ENCODE assay signal across 11 cellular contexts in the genomic region with DNA sequence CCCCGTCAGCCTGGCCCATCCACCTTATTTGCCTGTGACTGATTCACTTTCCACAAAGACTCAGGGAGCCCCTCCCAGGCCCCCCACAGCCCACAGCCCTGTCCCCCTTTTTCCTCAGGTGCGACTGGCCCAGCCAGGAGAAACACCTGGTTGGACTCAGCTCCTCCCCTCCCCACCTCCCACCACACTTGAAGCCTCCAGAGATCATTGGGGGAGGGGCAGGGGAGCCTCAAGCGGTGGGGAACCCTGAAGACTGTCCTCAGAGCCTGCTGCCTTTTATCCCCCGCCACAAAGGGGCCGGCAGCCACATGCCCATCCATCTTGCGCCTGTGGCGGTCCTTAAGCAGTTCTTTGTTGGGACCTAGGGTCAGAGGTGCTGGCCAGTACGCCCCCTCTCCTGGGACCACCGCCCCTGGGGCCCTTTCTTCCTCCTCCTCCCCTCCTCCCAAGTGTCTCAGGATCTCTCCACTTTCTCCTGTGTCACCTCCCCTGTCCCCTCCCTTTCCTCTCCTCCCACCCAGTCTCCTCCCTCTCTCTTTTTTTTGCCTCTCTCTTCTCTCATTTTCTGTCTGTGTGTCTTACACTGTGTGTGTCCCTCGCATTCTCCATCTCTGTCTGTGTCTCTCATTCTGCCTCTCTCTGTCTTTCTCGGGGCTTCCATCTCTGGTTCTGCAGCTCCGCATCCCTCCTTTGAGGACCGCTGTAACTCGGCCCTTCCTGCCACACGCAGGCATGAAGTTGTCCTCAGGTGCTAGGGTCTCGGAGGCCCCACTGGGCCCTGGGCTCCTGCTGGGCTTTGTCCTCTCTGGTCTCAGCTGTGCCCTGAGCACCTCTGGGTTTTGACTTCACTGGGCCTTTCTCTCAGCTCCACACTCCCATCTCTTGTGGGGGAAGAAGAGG. TPM values are rescaled to one million over a fixed set of nuclear protein-coding genes. Genes with fewer than 3 reads are reported as not detected.
DNase-seq lines count a peak whose midpoint lies in the region; ATAC-seq, FAIRE-seq and TF ChIP-seq lines count a peak whose summit lies in the region.
"Had no signal": no experiment of that assay in that cellular context is flagged by ENCODE, and none has a peak within 500 bp of the region (broad histone marks: within the 10 kb centered on the region; RNA-seq: fewer than 3 reads in every experiment).

No MANE protein-coding gene starts in this region.

- H3K9me1 ChIP-seq in keratinocyte (ENCODE audit: control insufficient read depth, extremely low read depth, insufficient read depth, low read length) = no peaks in the 10 kb centered on the region

- ATAC-seq in T-helper 17 cell = peak; percentile 21
- ATAC-seq in HG02970 (IDR thresholded peaks at IDR 0.05; ENCODE audit: low FRiP score, unreplicated experiment) = no peak
- ATAC-seq: natural killer cell treated with Interleukin-12 subunit alpha and Interleukin-12 subunit beta and Interleukin-15 and Interleukin-18, amount 100 ng/mL, for 72 hours had no signal

- no peak overlapping the region for H3K27ac Mint-ChIP-seq in T-helper 17 cell
- H3K27ac Mint-ChIP-seq: activated CD4-positive, alpha-beta memory T cell treated with anti-CD3 and anti-CD28 coated beads for 36 hours had no signal

- H3K4me1 ChIP-seq in HUES64 (ENCODE audit: insufficient read depth, low read length) = peaks cover 52% of the 10 kb centered on the region
- H3K4me1 ChIP-seq in keratinocyte (ENCODE audit: control insufficient read depth, extremely low read depth, insufficient read depth, low read length) = peaks cover 46% of the 10 kb centered on the region

- H3K9ac ChIP-seq in HUES64 (ENCODE audit: low read depth, low read length) = peak overlapping the region; percentile 59
- H3K9ac ChIP-seq in keratinocyte (ENCODE audit: control insufficient read depth, extremely low read depth, insufficient read depth, low read length) = no peak overlapping the region

- WGBS in HUES64 = 6% methylated on average over 16 of the region's 16 CpGs

- H3K27ac ChIP-seq in C4-2B = peak overlapping the region; percentile 76
- H3K27ac ChIP-seq in HUES64 (ENCODE audit: low read depth, low read length) = peak overlapping the region; percentile 92
- no peak overlapping the region for H3K27ac ChIP-seq in keratinocyte (ENCODE audit: control insufficient read depth, insufficient read depth, low read length)

- no peak overlapping the region for H2AFZ ChIP-seq in keratinocyte (ENCODE audit: control insufficient read depth, low read length)

- no peak for TF ChIP-seq POLR2A in GM12891 (IDR thresholded peaks at IDR 0.05; ENCODE audit: low read depth, low read length)

- no peak for FAIRE-seq in keratinocyte (lab: Jason Lieb, UNC)
- FAIRE-seq in HTR-8/SVneo (lab: Jason Lieb, UNC) = no peak
- no peak for FAIRE-seq in GM12891 (lab: Jason Lieb, UNC)

- no peaks in the 10 kb centered on the region for H4K20me1 ChIP-seq in keratinocyte (ENCODE audit: control insufficient read depth, extremely low read depth, insufficient read depth, low read length)

- dilution Hi-C loops in keratinocyte (cut with MboI; ENCODE audit: extremely low pct_ligation_motif_present, low sequenced_read_pairs) = no loop called here

- H3K36me3 Mint-ChIP-seq in T-helper 17 cell (ENCODE audit: low read depth) = peaks cover 24% of the 10 kb centered on the region
- H3K36me3 Mint-ChIP-seq: activated CD4-positive, alpha-beta memory T cell treated with anti-CD3 and anti-CD28 coated beads for 36 hours; natural killer cell treated with Interleukin-12 subunit alpha and Interleukin-12 subunit beta and Interleukin-15 and Interleukin-18, amount 100 ng/mL, for 72 hours had no signal

- H3K9me3 ChIP-seq in HUES64 (ENCODE audit: insufficient read depth, low read depth, low read length) (no peaks in the 10 kb centered on the region), T-helper 17 cell (ENCODE audit: control insufficient read depth, low read length, poor library complexity, severe bottlenecking) (no peaks in the 10 kb centered on the region), keratinocyte (ENCODE audit: control insufficient read depth, low read depth, low read length) (no peaks in the 10 kb centered on the region)

- H3K27me3 ChIP-seq in HUES64 (ENCODE audit: insufficient read depth, low read length) (no peaks in the 10 kb centered on the region; the same call in 1 of the 2 replicates), keratinocyte (ENCODE audit: control insufficient read depth, extremely low read depth, insufficient read depth, low read length) (no peaks in the 10 kb centered on the region)

- H3K36me3 ChIP-seq in HUES64 (ENCODE audit: insufficient read depth, low read length) = peaks cover 5% of the 10 kb centered on the region; the same call in 1 of the 2 replicates
- H3K36me3 ChIP-seq in keratinocyte (ENCODE audit: control insufficient read depth in 2 of 2, extremely low read depth in 1 of 2, insufficient read depth in 2 of 2, low read length in 2 of 2) = no peaks in the 10 kb centered on the region

- peak overlapping the region; percentile 41 for H3K4me3 ChIP-seq in HUES64 (ENCODE audit: low read length)
- H3K4me3 ChIP-seq in keratinocyte (ENCODE audit: control insufficient read depth in 2 of 3, extremely low read depth in 1 of 3, insufficient read depth in 2 of 3, low read depth in 1 of 3, low read length in 3 of 3) = no peak overlapping the region

- DNase-seq in T-helper 17 cell (no peak), keratinocyte (ENCODE audit: low read depth, low spot score) (no peak), anterior cingulate cortex (lab: John Stamatoyannopoulos, UW) (no peak), HTR-8/SVneo (ENCODE audit: insufficient read length, low spot score) (no peak), GM12891 (ENCODE audit: insufficient read length, low spot score) (no peak)
- DNase-seq: activated CD4-positive, alpha-beta memory T cell treated with anti-CD3 and anti-CD28 coated beads for 36 hours; NCI-H2081 had no signal

- H3K4me3 Mint-ChIP-seq in T-helper 17 cell = peak overlapping the region; percentile 71
- H3K4me3 Mint-ChIP-seq: activated CD4-positive, alpha-beta memory T cell treated with anti-CD3 and anti-CD28 coated beads for 36 hours; natural killer cell treated with Interleukin-12 subunit alpha and Interleukin-12 subunit beta and Interleukin-15 and Interleukin-18, amount 100 ng/mL, for 72 hours had no signal

- TF ChIP-seq CTCF in C4-2B (conservative IDR thresholded peaks at IDR 0.05) (no peak), keratinocyte (optimal IDR thresholded peaks at IDR 0.05 in 1 of 3, IDR thresholded peaks at IDR 0.05 in 1 of 3, conservative IDR thresholded peaks at IDR 0.05 in 1 of 3; ENCODE audit: extremely low read depth in 1 of 3, insufficient read depth in 2 of 3, low read length in 3 of 3) (no peak)

- H3K4me1 Mint-ChIP-seq in T-helper 17 cell = peaks cover 29% of the 10 kb centered on the region

- H3K27me3 Mint-ChIP-seq in T-helper 17 cell = peaks cover 81% of the 10 kb centered on the region

- no peaks in the 10 kb centered on the region for H3K79me2 ChIP-seq in keratinocyte (ENCODE audit: control insufficient read depth, insufficient read depth, low read length)

- H3K4me2 ChIP-seq in keratinocyte (ENCODE audit: control insufficient read depth, extremely low read depth, insufficient read depth, low read depth, low read length) = peak overlapping the region; percentile 15

RNA-seq across cellular contexts. Expression of gene CRABP2, which starts 12.2 kb away (rescaled TPM):
- 229 TPM for polyA plus RNA-seq in HUES64 (2013, experiment 1 of 2)
- 318 TPM for polyA plus RNA-seq in HUES64 (2013, experiment 2 of 2)
- 1 to 10 TPM; 1.5 to 4.5 TPM for total RNA-seq in T-helper 17 cell
- polyA plus RNA-seq in keratinocyte = 6.5 to 12.7 TPM (median 8.4 TPM) in 3 replicates
- 187 TPM for polyA plus RNA-seq in keratinocyte (2011; ENCODE audit: low read depth)
- polyA plus RNA-seq in keratinocyte (2011; cell fraction: cytosol; rRNA removed) = 13.3 and 19.3 TPM in 2 replicates
- polyA plus RNA-seq in keratinocyte (2011; cell fraction: nucleus; rRNA removed) = 17.4 and 17.6 TPM in 2 replicates
- 13.0 and 332 TPM in 2 replicates for polyA plus RNA-seq in keratinocyte (2012; ENCODE audit: low replicate concordance)
- polyA minus RNA-seq in keratinocyte = 1.8 to 4.4 TPM (median 2.8 TPM) in 3 replicates
- polyA minus RNA-seq in keratinocyte (2011; cell fraction: cytosol; rRNA and poly(A)+ RNA removed) = 10.4 TPM
- polyA minus RNA-seq in keratinocyte (2011; cell fraction: nucleus; rRNA and poly(A)+ RNA removed) = 1.1 and 1.5 TPM in 2 replicates
- polyA plus RNA-seq in GM12891 (2012; ENCODE audit: low read depth, missing spikeins) = 0.18 TPM

RNA-seq across cellular contexts. Expression of gene NES, which starts 16.0 kb away (rescaled TPM):
- 116 TPM for polyA plus RNA-seq in HUES64 (2013, experiment 1 of 2)
- 122 TPM for polyA plus RNA-seq in HUES64 (2013, experiment 2 of 2)
- not detected for total RNA-seq in T-helper 17 cell
- polyA plus RNA-seq in keratinocyte = 0.01 TPM in 2 of 3 replicates, not detected in the other
- polyA plus RNA-seq in keratinocyte (2011; ENCODE audit: low read depth) = 0.26 TPM
- 0.03 TPM in 1 of 2 replicates, not detected in the other for polyA plus RNA-seq in keratinocyte (2011; cell fraction: cytosol; rRNA removed)
- polyA plus RNA-seq in keratinocyte (2011; cell fraction: nucleus; rRNA removed) = 0.03 TPM in 2 replicates
- polyA plus RNA-seq in keratinocyte (2012; ENCODE audit: low replicate concordance) = 0.11 and 0.17 TPM in 2 replicates
- polyA minus RNA-seq in keratinocyte = 0.20 TPM in 1 of 3 replicates, not detected in the others
- not detected for polyA minus RNA-seq in keratinocyte (2011; cell fraction: cytosol; rRNA and poly(A)+ RNA removed)
- not detected in 2 replicates for polyA minus RNA-seq in keratinocyte (2011; cell fraction: nucleus; rRNA and poly(A)+ RNA removed)
- polyA plus RNA-seq in GM12891 (2012; ENCODE audit: low read depth, missing spikeins) = 0.01 TPM
- total RNA-seq: natural killer cell treated with Interleukin-12 subunit alpha and Interleukin-12 subunit beta and Interleukin-15 and Interleukin-18, amount 100 ng/mL, for 72 hours had no signal

RNA-seq across cellular contexts. Expression of gene METTL25B, which starts 35.1 kb away (rescaled TPM):
- 15.7 TPM for polyA plus RNA-seq in HUES64 (2013, experiment 1 of 2)
- 22.1 TPM for polyA plus RNA-seq in HUES64 (2013, experiment 2 of 2)
- 10 to 100 TPM; 13.1 to 21.6 TPM for total RNA-seq in T-helper 17 cell
- polyA plus RNA-seq in keratinocyte = 6.0 to 10.7 TPM (median 6.3 TPM) in 3 replicates
- polyA plus RNA-seq in keratinocyte (2011; ENCODE audit: low read depth) = 29.2 TPM
- 3.5 and 4.8 TPM in 2 replicates for polyA plus RNA-seq in keratinocyte (2011; cell fraction: cytosol; rRNA removed)
- 18.7 and 19.7 TPM in 2 replicates for polyA plus RNA-seq in keratinocyte (2011; cell fraction: nucleus; rRNA removed)
- 10.8 and 31.9 TPM in 2 replicates for polyA plus RNA-seq in keratinocyte (2012; ENCODE audit: low replicate concordance)
- 4.8 to 11.0 TPM (median 7.8 TPM) in 3 replicates for polyA minus RNA-seq in keratinocyte
- 8.4 TPM for polyA minus RNA-seq in keratinocyte (2011; cell fraction: cytosol; rRNA and poly(A)+ RNA removed)
- polyA minus RNA-seq in keratinocyte (2011; cell fraction: nucleus; rRNA and poly(A)+ RNA removed) = 7.8 and 10.3 TPM in 2 replicates
- 17.7 TPM for polyA plus RNA-seq in GM12891 (2012; ENCODE audit: low read depth, missing spikeins)

RNA-seq across cellular contexts. Expression of gene ISG20L2, which starts 35.4 kb away (rescaled TPM):
- polyA plus RNA-seq in HUES64 (2013, experiment 1 of 2) = 44.6 TPM
- polyA plus RNA-seq in HUES64 (2013, experiment 2 of 2) = 37.2 TPM
- total RNA-seq in T-helper 17 cell = 10 to 100 TPM; 41.4 to 54.2 TPM
- polyA plus RNA-seq in keratinocyte = 48.1 to 56.6 TPM (median 48.6 TPM) in 3 replicates
- polyA plus RNA-seq in keratinocyte (2011; ENCODE audit: low read depth) = 19.9 TPM
- polyA plus RNA-seq in keratinocyte (2011; cell fraction: cytosol; rRNA removed) = 44.2 and 61.0 TPM in 2 replicates
- polyA plus RNA-seq in keratinocyte (2011; cell fraction: nucleus; rRNA removed) = 44.3 and 44.4 TPM in 2 replicates
- 20.2 and 33.8 TPM in 2 replicates for polyA plus RNA-seq in keratinocyte (2012; ENCODE audit: low replicate concordance)
- 47.8 to 55.4 TPM (median 54.2 TPM) in 3 replicates for polyA minus RNA-seq in keratinocyte
- 25.9 TPM for polyA minus RNA-seq in keratinocyte (2011; cell fraction: cytosol; rRNA and poly(A)+ RNA removed)
- 18.7 and 32.7 TPM in 2 replicates for polyA minus RNA-seq in keratinocyte (2011; cell fraction: nucleus; rRNA and poly(A)+ RNA removed)
- 20.5 TPM for polyA plus RNA-seq in GM12891 (2012; ENCODE audit: low read depth, missing spikeins)

RNA-seq across cellular contexts. Expression of gene MRPL24, which starts 47.7 kb away (rescaled TPM):
- polyA plus RNA-seq in HUES64 (2013, experiment 1 of 2) = 28.7 TPM
- polyA plus RNA-seq in HUES64 (2013, experiment 2 of 2) = 31.2 TPM
- total RNA-seq in T-helper 17 cell = 10 to 100 TPM; 18.7 to 25.1 TPM
- polyA plus RNA-seq in keratinocyte = 111 to 157 TPM (median 122 TPM) in 3 replicates
- polyA plus RNA-seq in keratinocyte (2011; ENCODE audit: low read depth) = 31.8 TPM
- polyA plus RNA-seq in keratinocyte (2011; cell fraction: cytosol; rRNA removed) = 112 and 122 TPM in 2 replicates
- 91.7 and 94.5 TPM in 2 replicates for polyA plus RNA-seq in keratinocyte (2011; cell fraction: nucleus; rRNA removed)
- 101 and 133 TPM in 2 replicates for polyA plus RNA-seq in keratinocyte (2012; ENCODE audit: low replicate concordance)
- polyA minus RNA-seq in keratinocyte = 39.4 to 55.6 TPM (median 50.9 TPM) in 3 replicates
- 43.4 TPM for polyA minus RNA-seq in keratinocyte (2011; cell fraction: cytosol; rRNA and poly(A)+ RNA removed)
- polyA minus RNA-seq in keratinocyte (2011; cell fraction: nucleus; rRNA and poly(A)+ RNA removed) = 16.8 and 19.2 TPM in 2 replicates
- polyA plus RNA-seq in GM12891 (2012; ENCODE audit: low read depth, missing spikeins) = 116 TPM
